In the genomic region with DNA sequence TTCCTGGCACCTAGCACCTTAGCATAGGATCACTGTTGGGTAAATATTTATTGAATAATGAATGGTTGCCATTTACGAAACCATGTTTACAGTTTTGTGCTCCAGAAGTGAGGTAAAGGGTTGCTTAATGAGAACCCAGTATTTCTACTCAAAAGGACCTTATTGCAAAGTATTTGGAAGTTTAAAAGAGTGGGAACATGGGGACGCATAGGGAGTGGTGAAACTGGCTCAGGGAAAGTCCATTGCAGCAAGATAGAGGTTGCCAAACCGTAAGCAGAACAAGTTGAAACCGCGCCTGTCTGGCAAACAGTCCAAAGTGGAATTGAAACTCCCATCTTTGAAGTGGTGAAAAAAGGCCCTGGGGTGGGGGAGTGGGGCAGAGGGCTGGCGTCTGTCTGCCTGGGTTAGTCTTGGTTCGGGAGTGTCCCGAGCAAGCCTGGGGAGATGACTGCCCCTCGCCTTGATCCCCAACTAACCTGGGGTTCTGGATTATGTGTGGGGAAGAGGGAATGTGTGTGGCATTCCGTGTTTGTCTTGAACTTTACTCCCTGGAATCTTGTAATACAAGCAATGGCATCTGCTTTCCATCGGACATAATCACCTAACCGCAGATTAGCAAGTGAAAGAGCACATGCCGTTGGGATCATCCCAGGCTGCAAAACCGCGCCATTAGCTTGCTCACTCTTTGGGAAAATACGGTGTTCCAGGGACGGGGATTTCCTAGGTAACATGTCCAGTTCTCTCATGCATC, we compare ENCODE assay signal across 1 cellular context.
TF ChIP-seq lines count a peak whose summit lies in the region.

No MANE protein-coding gene starts in this region.

TF ChIP-seq in H1, 55 proteins besides CTCF, POLR2A, EP300 and RAD21 (continued from another document):
- TF ChIP-seq E2F6 (IDR thresholded peaks at IDR 0.05) (peak; percentile 17; the same call in 1 of the 2 replicates), MAX (IDR thresholded peaks at IDR 0.05) (no peak), PHF8 (conservative IDR thresholded peaks at IDR 0.05; ENCODE audit: low read depth, low read length) (no peak)
TF ChIP-seq in H1: peak in this region for 1.
